9 cellular contexts compared by ENCODE assay signal in genomic region chr5:135457424-135458071, GRCh38. TPM values are rescaled to one million over a fixed set of nuclear protein-coding genes. Genes with fewer than 3 reads are reported as not detected.
DNase-seq lines count a peak whose midpoint lies in the region; ATAC-seq lines count a peak whose summit lies in the region.
"Had no signal": no experiment of that assay in that cellular context is flagged by ENCODE, and none has a peak within 500 bp of the region (broad histone marks: within the 10 kb centered on the region; RNA-seq: fewer than 3 reads in every experiment).

No MANE protein-coding gene starts in this region.

- no peak overlapping the region for H3K4me3 Mint-ChIP-seq in activated T-helper 17 cell treated with anti-CD3 and anti-CD28 coated beads, Interleukin-2, amount 50 U/mL, for 72 hours
- H3K4me3 Mint-ChIP-seq: T-helper 1 cell treated with Interleukin-12 subunit alpha and Interleukin-12 subunit beta and Interleukin-4 antibody, amounts not matched to agents 30 μg/mL and 1 μg/mL, for 36 hours had no signal

- H3K36me3 Mint-ChIP-seq in activated T-helper 17 cell treated with anti-CD3 and anti-CD28 coated beads, Interleukin-2, amount 50 U/mL, for 72 hours (ENCODE audit: low read depth): no peaks in the 10 kb centered on the region

- no peaks in the 10 kb centered on the region for H3K4me1 Mint-ChIP-seq in activated T-helper 17 cell treated with anti-CD3 and anti-CD28 coated beads, Interleukin-2, amount 50 U/mL, for 72 hours

- ATAC-seq in GM19455 (IDR thresholded peaks at IDR 0.05; ENCODE audit: unreplicated experiment): peak; percentile 66
- ATAC-seq in activated T-helper 17 cell treated with anti-CD3 and anti-CD28 coated beads, Interleukin-2, amount 50 U/mL, for 72 hours (replicated peaks): peak; percentile 72

- H3K9me3 Mint-ChIP-seq in activated T-helper 17 cell treated with anti-CD3 and anti-CD28 coated beads, Interleukin-2, amount 50 U/mL, for 72 hours: no peaks in the 10 kb centered on the region
- H3K9me3 Mint-ChIP-seq: T-helper 1 cell treated with Interleukin-12 subunit alpha and Interleukin-12 subunit beta and Interleukin-4 antibody, amounts not matched to agents 30 μg/mL and 1 μg/mL, for 36 hours had no signal

- no peak overlapping the region for H3K27ac Mint-ChIP-seq in activated T-helper 17 cell treated with anti-CD3 and anti-CD28 coated beads, Interleukin-2, amount 50 U/mL, for 72 hours
- H3K27ac Mint-ChIP-seq: T-helper 1 cell treated with Interleukin-12 subunit alpha and Interleukin-12 subunit beta and Interleukin-4 antibody, amounts not matched to agents 30 μg/mL and 1 μg/mL, for 36 hours had no signal

- peak; percentile 55 for DNase-seq in COLO668 (lab: John Stamatoyannopoulos, UW; ENCODE audit: unreplicated experiment)
- DNase-seq in HPDE6-E6E7 (ENCODE audit: extremely low spot score): peak; percentile 74
- peak; percentile 70 for DNase-seq in RKO (ENCODE audit: low spot score)
- DNase-seq in glomerular visceral epithelial cell (ENCODE audit: extremely low spot score): peak; percentile 56
- peak; percentile 87 for DNase-seq in posterior vena cava (ENCODE audit: low spot score)
- DNase-seq in NCI-H128 (lab: John Stamatoyannopoulos, UW; ENCODE audit: unreplicated experiment): no peak

- H3K27me3 Mint-ChIP-seq in activated T-helper 17 cell treated with anti-CD3 and anti-CD28 coated beads, Interleukin-2, amount 50 U/mL, for 72 hours: peaks cover 26% of the 10 kb centered on the region

- intact Hi-C loops in posterior vena cava (cut with DNase I): no loop called here

RNA-seq across cellular contexts. Expression of gene TIFAB, which starts 5.4 kb away (rescaled TPM):
- not detected for total RNA-seq in activated T-helper 17 cell treated with anti-CD3 and anti-CD28 coated beads, Interleukin-2, amount 50 U/mL, for 72 hours
- total RNA-seq in posterior vena cava: not detected

RNA-seq across cellular contexts. Expression of gene DCANP1, which starts 10.4 kb away (rescaled TPM):
- not detected for total RNA-seq in activated T-helper 17 cell treated with anti-CD3 and anti-CD28 coated beads, Interleukin-2, amount 50 U/mL, for 72 hours
- total RNA-seq in posterior vena cava: not detected

RNA-seq across cellular contexts. Expression of gene MACROH2A1, which starts 58.5 kb away (rescaled TPM):
- 100 to 1,000 TPM in 1 of 2 donors, 10 to 100 TPM in 1; 84.8 to 173 TPM for total RNA-seq in activated T-helper 17 cell treated with anti-CD3 and anti-CD28 coated beads, Interleukin-2, amount 50 U/mL, for 72 hours
- total RNA-seq in posterior vena cava: 10 to 100 TPM; 98.0 to 99.6 TPM
